Comparison of ENCODE assay signal across 17 cellular contexts in the genomic region with DNA sequence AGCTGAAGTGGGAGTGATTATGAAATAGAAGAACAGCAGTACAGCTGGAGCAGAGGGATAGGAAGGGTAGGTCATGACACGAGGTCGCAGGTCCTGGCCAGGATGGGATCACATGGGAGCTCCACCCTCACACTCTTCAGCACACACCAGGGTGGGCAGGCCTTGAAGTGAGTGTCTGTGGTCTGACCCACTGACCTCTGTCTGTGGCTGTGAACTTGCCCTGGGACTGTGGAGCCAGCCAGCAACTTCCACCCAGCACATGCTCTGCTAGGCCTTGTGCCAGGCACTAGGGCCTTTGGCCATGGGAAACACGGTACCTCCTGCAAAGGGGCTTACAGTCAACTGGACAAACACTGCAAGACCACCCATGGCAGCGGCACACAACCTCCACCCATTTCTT.
DNase-seq lines count a peak whose midpoint lies in the region; ATAC-seq and TF ChIP-seq lines count a peak whose summit lies in the region.
"Had no signal": no experiment of that assay in that cellular context is flagged by ENCODE, and none has a peak within 500 bp of the region (broad histone marks: within the 10 kb centered on the region; RNA-seq: fewer than 3 reads in every experiment).

No MANE protein-coding gene starts in this region.

- H3K36me3 ChIP-seq in ascending aorta = peaks cover 78 to 79% of the 10 kb centered on the region in 2 donors
- peaks cover 7% of the 10 kb centered on the region for H3K36me3 ChIP-seq in mesendoderm (ENCODE audit: control insufficient read depth, insufficient read depth, low read length)
- H3K36me3 ChIP-seq in WERI-Rb-1 = peaks cover 96% of the 10 kb centered on the region

- no peak overlapping the region for H2BK120ac ChIP-seq in mesendoderm (ENCODE audit: low read depth, low read length)

- H3K79me1 ChIP-seq in mesendoderm (ENCODE audit: low read length) = no peaks in the 10 kb centered on the region

- no peak overlapping the region for H3K4me3 Mint-ChIP-seq in stimulated activated effector memory CD8-positive, alpha-beta T cell treated with anti-CD3 and anti-CD28 coated beads, Interleukin-12 subunit alpha, Interleukin-12 subunit beta, amount 100 ng/mL, for 72 hours
- H3K4me3 Mint-ChIP-seq: endodermal cell, neural crest cell, T-helper 17 cell had no signal

- H3K4me3 ChIP-seq in ascending aorta (no peak overlapping the region), foreskin fibroblast (ENCODE audit: low read depth in 1 of 2, low read length in 2 of 2) (no peak overlapping the region), mesendoderm (ENCODE audit: low read length) (no peak overlapping the region), WERI-Rb-1 (ENCODE audit: low read depth, low read length) (no peak overlapping the region)
- H3K4me3 ChIP-seq: SJCRH30 had no signal

- no CpG with 5 or more reads among the region's 4 CpGs for WGBS in mesendoderm (ENCODE audit: extremely low coverage, insufficient coverage, low lambda C conversion rate)

- H3K4ac ChIP-seq in mesendoderm (ENCODE audit: low read depth, low read length) = no peak overlapping the region

- DNase-seq in ascending aorta (ENCODE audit: low spot score in 2 of 2) (peak in 1 of 2 donors; percentile 72), foreskin fibroblast (peak; percentile 32 to 58), mesendoderm (no peak), WERI-Rb-1 (no peak), HK-2 (ENCODE audit: unreplicated experiment) (no peak), NCI-H2107 (lab: John Stamatoyannopoulos, UW) (no peak)
- no peak for DNase-seq in stimulated activated effector memory CD8-positive, alpha-beta T cell treated with anti-CD3 and anti-CD28 coated beads, Interleukin-12 subunit alpha, Interleukin-12 subunit beta, amount 100 ng/mL, for 72 hours (ENCODE audit: low spot score in 2 of 2)
- no peak for DNase-seq in stimulated activated naive CD4-positive, alpha-beta T cell (lab: John Stamatoyannopoulos, UW)
- DNase-seq: activated CD4-positive, CD25-positive, alpha-beta regulatory T cell treated with anti-CD3 and anti-CD28 coated beads, Interleukin-2, amount 50 U/mL, for 72 hours; Caco-2; endodermal cell; MM.1S; NCI-H2029; NCI-H524; SJCRH30; T-helper 17 cell had no signal

- TF ChIP-seq CTCF in ascending aorta (IDR thresholded peaks at IDR 0.05) (no peak), foreskin fibroblast (IDR thresholded peaks at IDR 0.05; ENCODE audit: low read depth, low read length) (no peak), WERI-Rb-1 (IDR thresholded peaks at IDR 0.05; ENCODE audit: low read depth, low read length) (no peak)

- H3K23ac ChIP-seq in mesendoderm (ENCODE audit: low read length) = no peak overlapping the region

- no peak overlapping the region for H3K18ac ChIP-seq in mesendoderm (ENCODE audit: low read length)

- H4K8ac ChIP-seq in mesendoderm (ENCODE audit: low read depth, low read length) = no peak overlapping the region

- no peaks in the 10 kb centered on the region for H3K9me3 Mint-ChIP-seq in stimulated activated effector memory CD8-positive, alpha-beta T cell treated with anti-CD3 and anti-CD28 coated beads, Interleukin-12 subunit alpha, Interleukin-12 subunit beta, amount 100 ng/mL, for 72 hours
- H3K9me3 Mint-ChIP-seq: endodermal cell, neural crest cell had no signal

- peak; percentile 31 for ATAC-seq in stimulated activated effector memory CD8-positive, alpha-beta T cell treated with anti-CD3 and anti-CD28 coated beads, Interleukin-12 subunit alpha, Interleukin-12 subunit beta, amount 100 ng/mL, for 72 hours
- ATAC-seq: T-helper 17 cell had no signal

- peak overlapping the region; percentile 57 for H2AK5ac ChIP-seq in mesendoderm (ENCODE audit: low read length)

- H3K9me3 ChIP-seq in ascending aorta (no peaks in the 10 kb centered on the region), WERI-Rb-1 (ENCODE audit: severe bottlenecking) (no peaks in the 10 kb centered on the region)
- H3K9me3 ChIP-seq: Caco-2, SJCRH30 had no signal

- no peak overlapping the region for H3K9ac ChIP-seq in mesendoderm (ENCODE audit: low read length)

- no peak overlapping the region for H3K4me2 ChIP-seq in mesendoderm (ENCODE audit: low read length)

- H3K79me2 ChIP-seq in mesendoderm (ENCODE audit: control insufficient read depth, insufficient read depth, low read length) = no peaks in the 10 kb centered on the region

- no peaks in the 10 kb centered on the region for H3K4me1 Mint-ChIP-seq in stimulated activated effector memory CD8-positive, alpha-beta T cell treated with anti-CD3 and anti-CD28 coated beads, Interleukin-12 subunit alpha, Interleukin-12 subunit beta, amount 100 ng/mL, for 72 hours
- H3K4me1 Mint-ChIP-seq: neural crest cell, T-helper 17 cell had no signal

- H3K27me3 ChIP-seq in ascending aorta (no peaks in the 10 kb centered on the region), mesendoderm (ENCODE audit: insufficient read depth, low read length, poor library complexity) (no peaks in the 10 kb centered on the region), WERI-Rb-1 (ENCODE audit: insufficient read depth, low read depth, severe bottlenecking) (no peaks in the 10 kb centered on the region)
- H3K27me3 ChIP-seq: SJCRH30 had no signal

- no peak overlapping the region for H4K5ac ChIP-seq in mesendoderm (ENCODE audit: low read length)

- no peak overlapping the region for H2BK15ac ChIP-seq in mesendoderm (replicated peaks; ENCODE audit: low read depth)

- no peak overlapping the region for H2BK5ac ChIP-seq in mesendoderm (ENCODE audit: low read length)

- H3K27ac Mint-ChIP-seq in stimulated activated effector memory CD8-positive, alpha-beta T cell treated with anti-CD3 and anti-CD28 coated beads, Interleukin-12 subunit alpha, Interleukin-12 subunit beta, amount 100 ng/mL, for 72 hours = no peak overlapping the region
- H3K27ac Mint-ChIP-seq: T-helper 17 cell had no signal

- H3K56ac ChIP-seq in mesendoderm (ENCODE audit: low read length) = no peak overlapping the region

- no peaks in the 10 kb centered on the region for H3K4me1 ChIP-seq in ascending aorta
- peaks cover 9% of the 10 kb centered on the region for H3K4me1 ChIP-seq in mesendoderm (ENCODE audit: control insufficient read depth, low read depth, low read length)
- H3K4me1 ChIP-seq: SJCRH30 had no signal

- peak overlapping the region; percentile 29 to 37 for H3K27ac ChIP-seq in ascending aorta
- no peak overlapping the region for H3K27ac ChIP-seq in mesendoderm (ENCODE audit: low read depth, low read length)
- no peak overlapping the region for H3K27ac ChIP-seq in WERI-Rb-1
- H3K27ac ChIP-seq: SJCRH30 had no signal

- H3K36me3 Mint-ChIP-seq in stimulated activated effector memory CD8-positive, alpha-beta T cell treated with anti-CD3 and anti-CD28 coated beads, Interleukin-12 subunit alpha, Interleukin-12 subunit beta, amount 100 ng/mL, for 72 hours = no peaks in the 10 kb centered on the region

- intact Hi-C loops in ascending aorta (cut with DNase I) = no loop called here

Comparison
In these comparisons a context has a peak if more than half of its experiments do, and no peak if none do; other contexts are left out.
1. DNase-seq: peak in foreskin fibroblast (2 of 2); none in mesendoderm (single experiment), stimulated activated effector memory CD8-positive, alpha-beta T cell treated with anti-CD3 and anti-CD28 coated beads, Interleukin-12 subunit alpha, Interleukin-12 subunit beta, amount 100 ng/mL, for 72 hours (0 of 2), WERI-Rb-1 (single experiment), HK-2 (single experiment), NCI-H2107 (single experiment) and stimulated activated naive CD4-positive, alpha-beta T cell (0 of 6).
2. H3K27ac ChIP-seq: peak in ascending aorta (2 of 2); none in mesendoderm (single experiment) and WERI-Rb-1 (single experiment).